In genomic region chr2:159226059-159226461, GRCh38 we compare ENCODE assay signal across 8 cellular contexts.
DNase-seq lines count a peak whose midpoint lies in the region; ATAC-seq and TF ChIP-seq lines count a peak whose summit lies in the region.

No MANE protein-coding gene starts in this region.

- CTCF ChIA-PET in Calu3 (lab: Charles Lee) = interaction anchor here (0.7 kb wide), 3 partner anchors 295 to 667 kb away, joined by 3 to 4 read pairs (median 4); no protein-coding TSS in a partner anchor

- ATAC-seq in body of pancreas (peak; percentile 43), psoas muscle (peak in 2 of 4 donors; percentile 37 to 45)

- H3K27me3 ChIP-seq in MM.1S (replicated peaks; ENCODE audit: insufficient read depth, low read length) (no peaks in the 10 kb centered on the region), body of pancreas (no peaks in the 10 kb centered on the region), psoas muscle (ENCODE audit: insufficient read depth in 3 of 3, low read length in 2 of 3) (no peaks in the 10 kb centered on the region)

- no peak overlapping the region for H3K9ac ChIP-seq in MM.1S (ENCODE audit: low read length)

- no TSS peak for BruUV-seq in Calu3 (replicated peaks; lab: Mats Ljungman, UMichigan)

- peaks cover 31% of the 10 kb centered on the region for H3K36me3 Mint-ChIP-seq in Calu3 (ENCODE audit: insufficient read depth, unreplicated experiment)

- TF ChIP-seq POLR2A in body of pancreas (IDR thresholded peaks at IDR 0.05) = no peak

- no peak overlapping the region for H3K4me2 ChIP-seq in MM.1S (ENCODE audit: low read depth, low read length)

- no peaks in the 10 kb centered on the region for H3K9me2 ChIP-seq in MM.1S (replicated peaks; ENCODE audit: insufficient read depth, low read length)

- no peaks in the 10 kb centered on the region for H4K20me1 ChIP-seq in MM.1S (ENCODE audit: insufficient read depth, low read length)

- H3K79me2 ChIP-seq in MM.1S (ENCODE audit: low read length) = no peaks in the 10 kb centered on the region

- no peak overlapping the region for H2AFZ ChIP-seq in MM.1S (ENCODE audit: low read length)

- H3K4me3 ChIP-seq in MM.1S (ENCODE audit: low read length) = no peak overlapping the region
- no peak overlapping the region for H3K4me3 ChIP-seq in body of pancreas
- H3K4me3 ChIP-seq in psoas muscle = no peak overlapping the region

- intact Hi-C loops in body of pancreas (cut with DNase I) (loop anchor here (10.0 kb wide), 1 partner anchor 489 kb away; the partner anchor contains the start of gene MARCHF7), psoas muscle (cut with DNase I) (no loop called here), Calu3 (cut with micrococcal nuclease; ENCODE audit: unreplicated experiment) (no loop called here), posterior vena cava (cut with DNase I) (no loop called here)

- H3K27ac Mint-ChIP-seq in Calu3 (ENCODE audit: unreplicated experiment) = no peak overlapping the region

- no peaks in the 10 kb centered on the region for H3K9me3 Mint-ChIP-seq in Calu3 (ENCODE audit: low read depth, unreplicated experiment)

- no peaks in the 10 kb centered on the region for H3K27me3 Mint-ChIP-seq in Calu3 (ENCODE audit: unreplicated experiment)

- H3K4me3 Mint-ChIP-seq in Calu3 (ENCODE audit: low read depth, unreplicated experiment) = no peak overlapping the region

- WGBS in body of pancreas, 2 donors = 69 to 75% methylated on average over 5 of the region's 5 CpGs
- WGBS in psoas muscle, 3 donors = 63 to 73% (median 68%) methylated on average over 5 of the region's 5 CpGs

- H3K9me3 ChIP-seq in MM.1S (replicated peaks; ENCODE audit: insufficient read depth, low read length) = no peaks in the 10 kb centered on the region
- no peaks in the 10 kb centered on the region for H3K9me3 ChIP-seq in body of pancreas
- no peaks in the 10 kb centered on the region for H3K9me3 ChIP-seq in psoas muscle

- H3F3A ChIP-seq in MM.1S (ENCODE audit: insufficient read depth, low read length) = 0 out of 2 replicates have a peak, but pooled peaks cover 3% of the 10 kb centered on the region

- TF ChIP-seq CTCF in MM.1S (IDR thresholded peaks at IDR 0.05; ENCODE audit: low read length) (no peak), body of pancreas (IDR thresholded peaks at IDR 0.05) (no peak), psoas muscle (IDR thresholded peaks at IDR 0.05) (no peak), Calu3 (IDR thresholded peaks at IDR 0.05; ENCODE audit: unreplicated experiment) (no peak)

- H3K4me1 ChIP-seq in MM.1S (ENCODE audit: low read length) (peaks cover 9% of the 10 kb centered on the region), body of pancreas (no peaks in the 10 kb centered on the region), psoas muscle (peaks cover 9% of the 10 kb centered on the region)

- DNase-seq in stimulated activated CD4-positive, alpha-beta T cell treated with anti-CD3 and anti-CD28 coated beads, Interleukin-15, amount 100 ng/mL, for 24 hours = peak; percentile 18
- DNase-seq in stimulated activated CD4-positive, alpha-beta T cell treated with anti-CD3 and anti-CD28 coated beads, Interleukin-2, amount 100 ng/mL, for 24 hours = no peak
- DNase-seq in MM.1S (peak; percentile 64), body of pancreas (peak in 3 of 4 donors; percentile 19 to 35 (median 31)), psoas muscle (no peak), Calu3 (no peak), posterior vena cava (ENCODE audit: low spot score) (no peak), NCI-H2107 (lab: John Stamatoyannopoulos, UW) (no peak)

- peak overlapping the region; percentile 24; the same call in 1 of the 2 replicates for H3K27ac ChIP-seq in MM.1S (ENCODE audit: low read length)
- H3K27ac ChIP-seq in body of pancreas = peak overlapping the region in 1 of 4 donors; percentile 51
- peak overlapping the region; percentile 9 for H3K27ac ChIP-seq in psoas muscle

- no peaks in the 10 kb centered on the region for H3K36me3 ChIP-seq in MM.1S (replicated peaks; ENCODE audit: insufficient read depth, low read length)
- peaks cover 5 to 10% of the 10 kb centered on the region in 2 donors for H3K36me3 ChIP-seq in body of pancreas (replicated peaks in 1 of 2; ENCODE audit: insufficient read depth in 1 of 2, low read depth in 2 of 2)
- peaks cover 6 to 32% of the 10 kb centered on the region in 2 donors for H3K36me3 ChIP-seq in psoas muscle (ENCODE audit: insufficient read depth in 1 of 2, low read depth in 1 of 2)

- no peaks in the 10 kb centered on the region for H3K4me1 Mint-ChIP-seq in Calu3 (ENCODE audit: low read depth, unreplicated experiment)

Comparison
In these comparisons a context has a peak if more than half of its experiments do, and no peak if none do; other contexts are left out.
1. DNase-seq: peak in stimulated activated CD4-positive, alpha-beta T cell treated with anti-CD3 and anti-CD28 coated beads, Interleukin-15, amount 100 ng/mL, for 24 hours (single experiment), MM.1S (single experiment) and body of pancreas (3 of 4); none in stimulated activated CD4-positive, alpha-beta T cell treated with anti-CD3 and anti-CD28 coated beads, Interleukin-2, amount 100 ng/mL, for 24 hours (0 of 2), psoas muscle (0 of 2), Calu3 (single experiment), posterior vena cava (single experiment) and NCI-H2107 (single experiment).